27 cellular contexts compared by ENCODE assay signal in the genomic region with DNA sequence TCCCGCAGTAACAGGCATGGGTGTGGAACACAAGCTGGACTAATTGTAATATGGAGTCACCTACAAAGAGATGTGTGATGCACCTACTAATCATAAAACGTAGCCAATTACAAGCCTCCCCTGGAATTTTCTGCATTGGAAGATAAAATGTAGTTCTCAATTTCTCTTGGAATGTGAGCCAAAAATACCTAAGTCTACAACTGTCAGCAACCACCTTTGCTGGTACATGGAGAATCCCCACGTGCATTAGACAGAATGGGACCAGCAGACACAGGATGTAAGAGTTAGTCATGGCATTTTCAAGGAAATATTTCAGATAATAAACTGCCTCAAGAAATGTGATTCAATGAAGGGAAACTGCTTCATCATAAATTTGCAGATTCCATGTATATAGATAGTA.
"Had no signal": no experiment of that assay in that cellular context is flagged by ENCODE, and none has a peak within 500 bp of the region (broad histone marks: within the 10 kb centered on the region; RNA-seq: fewer than 3 reads in every experiment).

No MANE protein-coding gene starts in this region.

- H3K4me1 ChIP-seq: colonic mucosa, esophagus squamous epithelium, gastrocnemius medialis, lower lobe of right lung, parathyroid adenoma, prostate gland, suprapubic skin, transverse colon, upper lobe of right lung, uterus had no signal

- H3K9me3 ChIP-seq: colonic mucosa, esophagus squamous epithelium, gastrocnemius medialis, lower lobe of right lung, prostate gland, suprapubic skin, transverse colon, upper lobe of right lung, uterus had no signal

- ATAC-seq: gastrocnemius medialis; left colon; left ventricle myocardium superior; lower lobe of right lung; natural killer cell; right cardiac atrium; stimulated activated naive CD8-positive, alpha-beta T cell treated with anti-CD3 and anti-CD28 coated beads, Interleukin-15, amount 100 ng/mL, for 72 hours; upper lobe of right lung had no signal

- DNase-seq: central memory CD4-positive, alpha-beta T cell; colonic mucosa; effector CD8-positive, alpha-beta T cell; endodermal cell; erythroblast; esophagus squamous epithelium; gastrocnemius medialis; head of caudate nucleus; kidney; left colon; left ventricle myocardium superior; lower lobe of right lung; natural killer cell; occipital lobe; right cardiac atrium; stimulated activated CD4-positive, alpha-beta T cell treated with anti-CD3 and anti-CD28 coated beads, Interleukin-1b, Interleukin-23, amount 100 ng/mL, for 48 hours; stimulated activated CD4-positive, alpha-beta T cell treated with anti-CD3 and anti-CD28 coated beads, Interleukin-4, amount 100 ng/mL, for 1 hour; stimulated activated CD8-positive, alpha-beta memory T cell treated with anti-CD3 and anti-CD28 coated beads, Interleukin-4, amount 100 ng/mL, for 48 hours; stimulated activated naive CD4-positive, alpha-beta T cell; stimulated activated naive CD8-positive, alpha-beta T cell treated with anti-CD3 and anti-CD28 coated beads, Interleukin-15, amount 100 ng/mL, for 72 hours; transverse colon; upper lobe of right lung; uterus had no signal

- H3K27me3 ChIP-seq: colonic mucosa, esophagus squamous epithelium, gastrocnemius medialis, suprapubic skin, transverse colon, upper lobe of right lung, uterus had no signal

- H3K27ac ChIP-seq: colonic mucosa, esophagus squamous epithelium, gastrocnemius medialis, lower lobe of right lung, parathyroid adenoma, prostate gland, skin epidermis, suprapubic skin, transverse colon, upper lobe of right lung, uterus had no signal

- H3K4me3 ChIP-seq: colonic mucosa, esophagus squamous epithelium, gastrocnemius medialis, lower lobe of right lung, prostate gland, skin epidermis, suprapubic skin, transverse colon, upper lobe of right lung, uterus had no signal

- H3K36me3 ChIP-seq: colonic mucosa, esophagus squamous epithelium, gastrocnemius medialis, lower lobe of right lung, prostate gland, suprapubic skin, transverse colon, upper lobe of right lung, uterus had no signal
